19 cellular contexts compared by ENCODE assay signal in genomic region chr1:169339773-169340172, GRCh38. TPM values are rescaled to one million over a fixed set of nuclear protein-coding genes. Genes with fewer than 3 reads are reported as not detected.
DNase-seq lines count a peak whose midpoint lies in the region; ATAC-seq and TF ChIP-seq lines count a peak whose summit lies in the region.
"Had no signal": no experiment of that assay in that cellular context is flagged by ENCODE, and none has a peak within 500 bp of the region (broad histone marks: within the 10 kb centered on the region; RNA-seq: fewer than 3 reads in every experiment).

No MANE protein-coding gene starts in this region.

- no peaks in the 10 kb centered on the region for H3K27me3 ChIP-seq in gastrocnemius medialis
- H3K27me3 ChIP-seq: SJCRH30 had no signal

- no peaks in the 10 kb centered on the region for H3K36me3 ChIP-seq in gastrocnemius medialis
- H3K36me3 ChIP-seq: SJCRH30 had no signal

- DNase-seq in activated CD4-positive, alpha-beta T cell treated with anti-CD3 and anti-CD28 coated beads, Interleukin-2, amount 10 ng/mL, durations not matched to agents 24 days and 14 days: no peak
- DNase-seq in activated CD4-positive, alpha-beta T cell treated with anti-CD3 and anti-CD28 coated beads for 1 hour: no peak
- DNase-seq in activated naive CD8-positive, alpha-beta T cell treated with anti-CD3 and anti-CD28 coated beads, Interleukin-2, amount 10 ng/mL, durations not matched to agents 7 days and 5 days: no peak
- DNase-seq in gastrocnemius medialis (no peak), NCI-H524 (lab: John Stamatoyannopoulos, UW) (no peak)
- DNase-seq in effector memory CD8-positive, alpha-beta T cell: no peak
- DNase-seq: Calu3; CD4-positive, alpha-beta memory T cell; GF-D8; GOT3; KBM-7; NCI-H1417 treated with DMSO at 0.1 percent for 48 hours; NCI-H187 treated with DMSO at 0.1 percent for 48 hours; NCI-H345; NCI-H526; SJCRH30 had no signal

- TF ChIP-seq POLR2A in gastrocnemius medialis (IDR thresholded peaks at IDR 0.05): no peak

- peak overlapping the region; percentile 10 for H3K27ac Mint-ChIP-seq in activated CD4-positive, alpha-beta T cell treated with anti-CD3 and anti-CD28 coated beads, Interleukin-2, amount 10 ng/mL, durations not matched to agents 24 days and 14 days
- H3K27ac Mint-ChIP-seq in T-helper 1 cell treated with Interleukin-12 subunit alpha and Interleukin-12 subunit beta and Interleukin-4 antibody, amounts not matched to agents 30 μg/mL and 1 μg/mL, for 36 hours: peak overlapping the region; percentile 34
- peak overlapping the region; percentile 50 for H3K27ac Mint-ChIP-seq in activated naive CD8-positive, alpha-beta T cell treated with anti-CD3 and anti-CD28 coated beads, Interleukin-2, amount 10 ng/mL, durations not matched to agents 7 days and 5 days
- peak overlapping the region; percentile 19 for H3K27ac Mint-ChIP-seq in stimulated activated naive CD8-positive, alpha-beta T cell treated with anti-CD3 and anti-CD28 coated beads, Interleukin-15, Interleukin-2, amounts not matched to agents 100 ng/mL and 50 ng/mL, for 24 hours
- no peak overlapping the region for H3K27ac Mint-ChIP-seq in effector memory CD8-positive, alpha-beta T cell

- TF ChIP-seq CTCF in gastrocnemius medialis (IDR thresholded peaks at IDR 0.05 in 4 of 5, conservative IDR thresholded peaks at IDR 0.05 in 1 of 5): no peak

- peaks cover 20% of the 10 kb centered on the region for H3K9me3 Mint-ChIP-seq in activated CD4-positive, alpha-beta T cell treated with anti-CD3 and anti-CD28 coated beads, Interleukin-2, amount 10 ng/mL, durations not matched to agents 24 days and 14 days
- H3K9me3 Mint-ChIP-seq in T-helper 1 cell treated with Interleukin-12 subunit alpha and Interleukin-12 subunit beta and Interleukin-4 antibody, amounts not matched to agents 30 μg/mL and 1 μg/mL, for 36 hours: peaks cover 17% of the 10 kb centered on the region
- H3K9me3 Mint-ChIP-seq in activated naive CD8-positive, alpha-beta T cell treated with anti-CD3 and anti-CD28 coated beads, Interleukin-2, amount 10 ng/mL, durations not matched to agents 7 days and 5 days: peaks cover 13% of the 10 kb centered on the region
- peaks cover 24% of the 10 kb centered on the region for H3K9me3 Mint-ChIP-seq in stimulated activated naive CD8-positive, alpha-beta T cell treated with anti-CD3 and anti-CD28 coated beads, Interleukin-15, Interleukin-2, amounts not matched to agents 100 ng/mL and 50 ng/mL, for 24 hours
- peaks cover 0 to 1% of the 10 kb centered on the region in 2 donors for H3K9me3 Mint-ChIP-seq in effector memory CD8-positive, alpha-beta T cell

- peaks cover 11% of the 10 kb centered on the region for H3K4me1 Mint-ChIP-seq in activated CD4-positive, alpha-beta T cell treated with anti-CD3 and anti-CD28 coated beads, Interleukin-2, amount 10 ng/mL, durations not matched to agents 24 days and 14 days
- H3K4me1 Mint-ChIP-seq in T-helper 1 cell treated with Interleukin-12 subunit alpha and Interleukin-12 subunit beta and Interleukin-4 antibody, amounts not matched to agents 30 μg/mL and 1 μg/mL, for 36 hours (ENCODE audit: low read depth): peaks cover 7% of the 10 kb centered on the region
- H3K4me1 Mint-ChIP-seq in activated naive CD8-positive, alpha-beta T cell treated with anti-CD3 and anti-CD28 coated beads, Interleukin-2, amount 10 ng/mL, durations not matched to agents 7 days and 5 days: peaks cover 18% of the 10 kb centered on the region
- H3K4me1 Mint-ChIP-seq in stimulated activated naive CD8-positive, alpha-beta T cell treated with anti-CD3 and anti-CD28 coated beads, Interleukin-15, Interleukin-2, amounts not matched to agents 100 ng/mL and 50 ng/mL, for 24 hours (ENCODE audit: low read depth): peaks cover 22% of the 10 kb centered on the region
- peaks cover 0 to 8% of the 10 kb centered on the region in 2 donors for H3K4me1 Mint-ChIP-seq in effector memory CD8-positive, alpha-beta T cell (ENCODE audit: low read depth in 2 of 2)

- POLR2A ChIA-PET in activated naive CD8-positive, alpha-beta T cell treated with anti-CD3 and anti-CD28 coated beads, Interleukin-2, amount 10 ng/mL, durations not matched to agents 7 days and 5 days (lab: Charles Lee): interaction anchor here (0.7 kb wide), 1 partner anchor 23 kb away, joined by 4 read pairs; no protein-coding TSS in a partner anchor

- no peak overlapping the region for H3K27ac ChIP-seq in gastrocnemius medialis
- H3K27ac ChIP-seq: SJCRH30 had no signal

- H3K36me3 Mint-ChIP-seq in activated CD4-positive, alpha-beta T cell treated with anti-CD3 and anti-CD28 coated beads, Interleukin-2, amount 10 ng/mL, durations not matched to agents 24 days and 14 days (ENCODE audit: low read depth): peaks cover 20% of the 10 kb centered on the region
- peaks cover 17% of the 10 kb centered on the region for H3K36me3 Mint-ChIP-seq in T-helper 1 cell treated with Interleukin-12 subunit alpha and Interleukin-12 subunit beta and Interleukin-4 antibody, amounts not matched to agents 30 μg/mL and 1 μg/mL, for 36 hours (ENCODE audit: low read depth)
- peaks cover 36% of the 10 kb centered on the region for H3K36me3 Mint-ChIP-seq in activated naive CD8-positive, alpha-beta T cell treated with anti-CD3 and anti-CD28 coated beads, Interleukin-2, amount 10 ng/mL, durations not matched to agents 7 days and 5 days
- peaks cover 36% of the 10 kb centered on the region for H3K36me3 Mint-ChIP-seq in stimulated activated naive CD8-positive, alpha-beta T cell treated with anti-CD3 and anti-CD28 coated beads, Interleukin-15, Interleukin-2, amounts not matched to agents 100 ng/mL and 50 ng/mL, for 24 hours (ENCODE audit: low read depth)
- no peaks in the 10 kb centered on the region for H3K36me3 Mint-ChIP-seq in effector memory CD8-positive, alpha-beta T cell (ENCODE audit: insufficient read depth)

- no peak overlapping the region for H3K4me3 ChIP-seq in gastrocnemius medialis
- H3K4me3 ChIP-seq: SJCRH30 had no signal

- no peak overlapping the region for H3K4me3 Mint-ChIP-seq in activated CD4-positive, alpha-beta T cell treated with anti-CD3 and anti-CD28 coated beads, Interleukin-2, amount 10 ng/mL, durations not matched to agents 24 days and 14 days
- H3K4me3 Mint-ChIP-seq in T-helper 1 cell treated with Interleukin-12 subunit alpha and Interleukin-12 subunit beta and Interleukin-4 antibody, amounts not matched to agents 30 μg/mL and 1 μg/mL, for 36 hours: no peak overlapping the region
- no peak overlapping the region for H3K4me3 Mint-ChIP-seq in activated naive CD8-positive, alpha-beta T cell treated with anti-CD3 and anti-CD28 coated beads, Interleukin-2, amount 10 ng/mL, durations not matched to agents 7 days and 5 days
- no peak overlapping the region for H3K4me3 Mint-ChIP-seq in stimulated activated naive CD8-positive, alpha-beta T cell treated with anti-CD3 and anti-CD28 coated beads, Interleukin-15, Interleukin-2, amounts not matched to agents 100 ng/mL and 50 ng/mL, for 24 hours
- H3K4me3 Mint-ChIP-seq in effector memory CD8-positive, alpha-beta T cell: no peak overlapping the region
- H3K4me3 Mint-ChIP-seq: CD4-positive, alpha-beta memory T cell had no signal

- no peaks in the 10 kb centered on the region for H3K9me3 ChIP-seq in gastrocnemius medialis
- H3K9me3 ChIP-seq: SJCRH30 had no signal

- no peak for ATAC-seq in activated naive CD8-positive, alpha-beta T cell treated with anti-CD3 and anti-CD28 coated beads, Interleukin-2, amount 10 ng/mL, durations not matched to agents 7 days and 5 days (ENCODE audit: low read depth)
- ATAC-seq in gastrocnemius medialis: no peak
- ATAC-seq in effector memory CD8-positive, alpha-beta T cell (replicated peaks): no peak
- ATAC-seq: Panc1 had no signal

- intact Hi-C loops in activated CD4-positive, alpha-beta T cell treated with anti-CD3 and anti-CD28 coated beads, Interleukin-2, amount 10 ng/mL, durations not matched to agents 24 days and 14 days (cut with micrococcal nuclease): no loop called here
- intact Hi-C loops in gastrocnemius medialis (cut with DNase I; ENCODE audit: low total_unique reads): no loop called here

- H3K4me1 ChIP-seq in gastrocnemius medialis: no peaks in the 10 kb centered on the region
- H3K4me1 ChIP-seq: SJCRH30 had no signal

- in situ Hi-C loops in gastrocnemius medialis (cut with MboI; ENCODE audit: low sequenced_read_pairs in 4 of 4): loop anchor here (5.0 to 25.0 kb wide), 6 partner anchors 735 to 1005 kb away; no protein-coding TSS in a partner anchor

- H3K27me3 Mint-ChIP-seq in activated CD4-positive, alpha-beta T cell treated with anti-CD3 and anti-CD28 coated beads, Interleukin-2, amount 10 ng/mL, durations not matched to agents 24 days and 14 days: no peaks in the 10 kb centered on the region
- H3K27me3 Mint-ChIP-seq in T-helper 1 cell treated with Interleukin-12 subunit alpha and Interleukin-12 subunit beta and Interleukin-4 antibody, amounts not matched to agents 30 μg/mL and 1 μg/mL, for 36 hours (ENCODE audit: low read depth): no peaks in the 10 kb centered on the region
- no peaks in the 10 kb centered on the region for H3K27me3 Mint-ChIP-seq in activated naive CD8-positive, alpha-beta T cell treated with anti-CD3 and anti-CD28 coated beads, Interleukin-2, amount 10 ng/mL, durations not matched to agents 7 days and 5 days
- no peaks in the 10 kb centered on the region for H3K27me3 Mint-ChIP-seq in stimulated activated naive CD8-positive, alpha-beta T cell treated with anti-CD3 and anti-CD28 coated beads, Interleukin-15, Interleukin-2, amounts not matched to agents 100 ng/mL and 50 ng/mL, for 24 hours
- no peaks in the 10 kb centered on the region for H3K27me3 Mint-ChIP-seq in effector memory CD8-positive, alpha-beta T cell
- H3K27me3 Mint-ChIP-seq: CD4-positive, alpha-beta memory T cell had no signal

RNA-seq across cellular contexts. Expression of gene NME7, which starts 27.8 kb away (rescaled TPM):
- 10.6 and 13.8 TPM in 2 replicates for total RNA-seq in activated CD4-positive, alpha-beta T cell treated with anti-CD3 and anti-CD28 coated beads, Interleukin-2, amount 10 ng/mL, durations not matched to agents 24 days and 14 days
- total RNA-seq in activated naive CD8-positive, alpha-beta T cell treated with anti-CD3 and anti-CD28 coated beads, Interleukin-2, amount 10 ng/mL, durations not matched to agents 7 days and 5 days: 10 to 100 TPM; 14.7 to 24.7 TPM
- total RNA-seq in gastrocnemius medialis: 1 to 10 TPM; 3.7 to 8.4 (median 5.5) TPM

RNA-seq across cellular contexts. Expression of gene BLZF1, which starts 28.2 kb away (rescaled TPM):
- total RNA-seq in activated CD4-positive, alpha-beta T cell treated with anti-CD3 and anti-CD28 coated beads, Interleukin-2, amount 10 ng/mL, durations not matched to agents 24 days and 14 days: 11.2 and 11.3 TPM in 2 replicates
- total RNA-seq in activated naive CD8-positive, alpha-beta T cell treated with anti-CD3 and anti-CD28 coated beads, Interleukin-2, amount 10 ng/mL, durations not matched to agents 7 days and 5 days: 10 to 100 TPM; 31.6 to 33.5 TPM
- 10 to 100 TPM; 10.2 to 17.7 (median 14.6) TPM for total RNA-seq in gastrocnemius medialis

Comparison
In these comparisons a context has a peak if more than half of its experiments do, and no peak if none do; other contexts are left out.
1. H3K27ac Mint-ChIP-seq: peak in activated CD4-positive, alpha-beta T cell treated with anti-CD3 and anti-CD28 coated beads, Interleukin-2, amount 10 ng/mL, durations not matched to agents 24 days and 14 days (single experiment), T-helper 1 cell treated with Interleukin-12 subunit alpha and Interleukin-12 subunit beta and Interleukin-4 antibody, amounts not matched to agents 30 μg/mL and 1 μg/mL, for 36 hours (single experiment), activated naive CD8-positive, alpha-beta T cell treated with anti-CD3 and anti-CD28 coated beads, Interleukin-2, amount 10 ng/mL, durations not matched to agents 7 days and 5 days (single experiment) and stimulated activated naive CD8-positive, alpha-beta T cell treated with anti-CD3 and anti-CD28 coated beads, Interleukin-15, Interleukin-2, amounts not matched to agents 100 ng/mL and 50 ng/mL, for 24 hours (single experiment); none in effector memory CD8-positive, alpha-beta T cell (0 of 2).